ENCODE assay signal across 8 cellular contexts in the genomic region with DNA sequence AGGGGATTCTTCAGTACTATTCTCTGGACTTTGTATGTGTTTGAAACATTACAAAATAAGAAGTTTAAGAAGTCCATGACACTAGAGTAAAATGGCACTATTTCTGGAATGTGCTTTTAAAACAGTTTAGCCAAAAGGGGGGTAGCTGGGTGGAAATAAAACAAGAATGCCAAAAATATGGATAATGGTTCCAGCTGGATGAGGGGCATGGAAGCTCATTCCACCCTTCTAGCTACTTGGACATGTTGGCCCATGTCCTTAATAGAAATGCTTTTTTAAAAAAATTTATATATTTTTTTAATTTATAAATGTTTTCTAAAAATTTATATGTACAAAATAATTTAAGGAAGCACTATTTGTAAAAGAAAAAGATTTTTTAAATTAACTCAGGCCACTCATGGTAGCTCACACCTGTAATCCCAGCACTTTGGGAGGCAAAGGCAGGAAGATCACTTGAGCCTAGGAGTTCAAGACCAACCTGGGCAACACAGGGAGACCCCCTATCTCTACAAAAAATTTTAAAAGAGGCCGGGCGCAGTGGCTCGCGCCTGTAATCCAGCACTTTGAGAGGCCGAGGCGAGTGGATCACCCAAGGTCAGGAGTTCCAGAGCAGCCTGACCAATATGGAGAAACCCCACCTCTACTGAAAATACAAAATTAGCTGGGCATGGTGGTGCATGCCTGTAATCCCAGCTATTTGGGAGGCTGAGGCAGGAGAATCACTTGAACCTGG. TPM values are rescaled to one million over a fixed set of nuclear protein-coding genes. Genes with fewer than 3 reads are reported as not detected.
DNase-seq lines count a peak whose midpoint lies in the region; ATAC-seq and TF ChIP-seq lines count a peak whose summit lies in the region.

No MANE protein-coding gene starts in this region.

- peaks cover 78% of the 10 kb centered on the region for H3K4me1 Mint-ChIP-seq in activated T-cell treated with anti-CD3 and anti-CD28 coated beads, Interleukin-2, amount 50 U/mL, for 24 hours (ENCODE audit: low read depth)
- H3K4me1 Mint-ChIP-seq in activated naive CD8-positive, alpha-beta T cell treated with anti-CD3 and anti-CD28 coated beads, Interleukin-2, amount 50 U/mL, for 24 hours = peaks cover 78% of the 10 kb centered on the region

- no peaks in the 10 kb centered on the region for H3K36me3 ChIP-seq in lung (ENCODE audit: control insufficient read depth in 2 of 2, insufficient read depth in 2 of 2, low read length in 2 of 2)
- peaks cover 0 to 6% (median 0%) of the 10 kb centered on the region in 3 donors for H3K36me3 ChIP-seq in tibial artery

- no peaks in the 10 kb centered on the region for H3K9me3 Mint-ChIP-seq in activated T-cell treated with anti-CD3 and anti-CD28 coated beads, Interleukin-2, amount 50 U/mL, for 24 hours
- no peaks in the 10 kb centered on the region for H3K9me3 Mint-ChIP-seq in activated naive CD8-positive, alpha-beta T cell treated with anti-CD3 and anti-CD28 coated beads, Interleukin-2, amount 50 U/mL, for 24 hours

- H3K27me3 ChIP-seq in lung (ENCODE audit: control insufficient read depth, insufficient read depth) (no peaks in the 10 kb centered on the region), tibial artery (no peaks in the 10 kb centered on the region)

- H3K27ac Mint-ChIP-seq in activated T-cell treated with anti-CD3 and anti-CD28 coated beads, Interleukin-2, amount 50 U/mL, for 24 hours = peak overlapping the region; percentile 98
- peak overlapping the region; percentile 97 for H3K27ac Mint-ChIP-seq in activated naive CD8-positive, alpha-beta T cell treated with anti-CD3 and anti-CD28 coated beads, Interleukin-2, amount 50 U/mL, for 24 hours

- H3K4me3 Mint-ChIP-seq in activated T-cell treated with anti-CD3 and anti-CD28 coated beads, Interleukin-2, amount 50 U/mL, for 24 hours = peak overlapping the region; percentile 74
- H3K4me3 Mint-ChIP-seq in activated naive CD8-positive, alpha-beta T cell treated with anti-CD3 and anti-CD28 coated beads, Interleukin-2, amount 50 U/mL, for 24 hours = peak overlapping the region; percentile 75

- H3K27ac ChIP-seq in lung (ENCODE audit: low read depth in 1 of 2, low read length in 1 of 2) (peak overlapping the region; percentile 17 to 27), tibial artery (peak overlapping the region; percentile 77 to 90)

- peaks cover 38% of the 10 kb centered on the region for H3K36me3 Mint-ChIP-seq in activated T-cell treated with anti-CD3 and anti-CD28 coated beads, Interleukin-2, amount 50 U/mL, for 24 hours (ENCODE audit: low read depth)
- peaks cover 27% of the 10 kb centered on the region for H3K36me3 Mint-ChIP-seq in activated naive CD8-positive, alpha-beta T cell treated with anti-CD3 and anti-CD28 coated beads, Interleukin-2, amount 50 U/mL, for 24 hours (ENCODE audit: low read depth)

- no peak for TF ChIP-seq POLR2A in lower leg skin (IDR thresholded peaks at IDR 0.05)

- TF ChIP-seq CTCF in lung (IDR thresholded peaks at IDR 0.05; ENCODE audit: control extremely low read depth, extremely low read depth) = no peak
- no peak for TF ChIP-seq CTCF in tibial artery (IDR thresholded peaks at IDR 0.05)
- TF ChIP-seq CTCF in lower leg skin (IDR thresholded peaks at IDR 0.05) = no peak

- H3K27me3 Mint-ChIP-seq in activated T-cell treated with anti-CD3 and anti-CD28 coated beads, Interleukin-2, amount 50 U/mL, for 24 hours = no peaks in the 10 kb centered on the region
- no peaks in the 10 kb centered on the region for H3K27me3 Mint-ChIP-seq in activated naive CD8-positive, alpha-beta T cell treated with anti-CD3 and anti-CD28 coated beads, Interleukin-2, amount 50 U/mL, for 24 hours

- DNase-seq in activated T-cell treated with anti-CD3 and anti-CD28 coated beads, Interleukin-2, amount 50 U/mL, for 24 hours = no peak
- DNase-seq in activated T-cell treated with anti-CD3 and anti-CD28 coated beads, Interleukin-2, amount 50 U/mL, for 48 hours = no peak
- DNase-seq in activated naive CD8-positive, alpha-beta T cell treated with anti-CD3 and anti-CD28 coated beads, Interleukin-2, amount 50 U/mL, for 24 hours = no peak
- DNase-seq in lung (ENCODE audit: low spot score) = no peak
- no peak for DNase-seq in tibial artery
- DNase-seq in stimulated activated CD4-positive, alpha-beta T cell treated with anti-CD3 and anti-CD28 coated beads, Interleukin-4, amount 100 ng/mL, for 24 hours = no peak
- DNase-seq in lower leg skin (ENCODE audit: low spot score in 2 of 2) = no peak
- no peak for DNase-seq in islet precursor cell

- intact Hi-C loops in tibial artery (cut with DNase I; ENCODE audit: low total_unique reads) (loop anchor here (5.0 kb wide), 1 partner anchor 527 kb away; a partner anchor contains a TSS), lower leg skin (cut with DNase I; ENCODE audit: low total_unique reads) (no loop called here)

- H3K4me1 ChIP-seq in lung (ENCODE audit: control insufficient read depth in 2 of 2, insufficient read depth in 2 of 2, low read length in 2 of 2) (peaks cover 18 to 28% of the 10 kb centered on the region in 2 donors), tibial artery (peaks cover 0 to 90% (median 44%) of the 10 kb centered on the region in 4 donors)

- WGBS in lung, 2 donors = 95 to 98% methylated on average over 6 of the region's 6 CpGs
- WGBS in lower leg skin, 2 donors = 94 to 98% methylated on average over 6 of the region's 6 CpGs

- H3K4me3 ChIP-seq in lung (no peak overlapping the region), tibial artery (peak overlapping the region in 1 of 2 donors; percentile 38), lower leg skin (ENCODE audit: low read depth, poor library complexity, severe bottlenecking) (no peak overlapping the region)

- no peak for ATAC-seq in activated naive CD8-positive, alpha-beta T cell treated with anti-CD3 and anti-CD28 coated beads, Interleukin-2, amount 50 U/mL, for 24 hours
- ATAC-seq in lung (ENCODE audit: insufficient read depth, low FRiP score) = no peak

- H3K9me3 ChIP-seq in lung (ENCODE audit: control insufficient read depth in 2 of 2, insufficient read depth in 1 of 2, low read length in 1 of 2) (no peaks in the 10 kb centered on the region), tibial artery (no peaks in the 10 kb centered on the region)

RNA-seq across cellular contexts. Expression of a gene that starts 12.8 kb away (rescaled TPM):
- 100 to 1,000 TPM in 1 of 2 donors, 10 to 100 TPM in 1; 46.3 to 127 TPM for total RNA-seq in lung
- polyA plus RNA-seq in lung = 10 to 100 TPM; 22.1 to 26.1 TPM
- total RNA-seq in lower leg skin = 10 to 100 TPM; 22.0 to 46.6 (median 31.3) TPM

RNA-seq across cellular contexts. Expression of a gene that starts 41.6 kb away (rescaled TPM):
- total RNA-seq in lung (10 to 100 TPM; 64.8 to 78.8 TPM), lower leg skin (10 to 100 TPM; 27.7 to 47.8 (median 40.0) TPM)
- 10 to 100 TPM; 70.0 to 74.3 TPM for polyA plus RNA-seq in lung
